22 cellular contexts compared by ENCODE assay signal in genomic region chr5:84130006-84130580, GRCh38.
A peak's percentile ranks its signal among the peaks of the same experiment; 100 is the strongest.
DNase-seq lines count a peak whose midpoint lies in the region; ATAC-seq, FAIRE-seq and TF ChIP-seq lines count a peak whose summit lies in the region.
"Had no signal": no experiment of that assay in that cellular context is flagged by ENCODE, and none has a peak within 500 bp of the region (broad histone marks: within the 10 kb centered on the region; RNA-seq: fewer than 3 reads in every experiment).

No MANE protein-coding gene starts in this region.

- peak overlapping the region; percentile 45 for H3K27ac Mint-ChIP-seq in chondrocyte (ENCODE audit: unreplicated experiment)

- H3K27me3 Mint-ChIP-seq in chondrocyte (ENCODE audit: low read depth): no peaks in the 10 kb centered on the region

- no peak overlapping the region for H3K4me3 ChIP-seq in mammary epithelial cell (replicated peaks in 1 of 3; ENCODE audit: insufficient read depth in 1 of 3, low read depth in 2 of 3, low read length in 3 of 3)
- H3K4me3 ChIP-seq in breast epithelium: no peak overlapping the region
- H3K4me3 ChIP-seq: MG63, PC-9 had no signal

- peaks cover 9% of the 10 kb centered on the region for H3K9me3 Mint-ChIP-seq in chondrocyte (ENCODE audit: low read depth)

- H3K36me3 ChIP-seq in mammary epithelial cell (ENCODE audit: insufficient read depth, low read length): no peaks in the 10 kb centered on the region
- H3K36me3 ChIP-seq in breast epithelium: no peaks in the 10 kb centered on the region
- H3K36me3 ChIP-seq: MG63 had no signal

- no peak overlapping the region for H3K9ac ChIP-seq in mammary epithelial cell (ENCODE audit: insufficient read depth, low read length)

- intact Hi-C loops in mammary epithelial cell (cut with micrococcal nuclease): no loop called here
- intact Hi-C loops in breast epithelium (cut with DNase I; ENCODE audit: low total_unique reads): no loop called here

- H3K79me2 ChIP-seq in mammary epithelial cell (ENCODE audit: insufficient read depth, low read length): no peaks in the 10 kb centered on the region

- no peak for TF ChIP-seq POLR2A in breast epithelium (IDR thresholded peaks at IDR 0.05)

- CTCF ChIA-PET in mammary epithelial cell (lab: Charles Lee; ENCODE audit: low non-redundant PET): no interaction called here

- no peak overlapping the region for H2AFZ ChIP-seq in mammary epithelial cell (ENCODE audit: low read depth, low read length)
- H2AFZ ChIP-seq: PC-9 had no signal

- TF ChIP-seq CTCF in mammary epithelial cell (conservative IDR thresholded peaks at IDR 0.05 in 1 of 2, IDR thresholded peaks at IDR 0.05 in 1 of 2; ENCODE audit: extremely low read depth in 1 of 2, insufficient read depth in 1 of 2, low read depth in 1 of 2, low read length in 2 of 2) (no peak), breast epithelium (IDR thresholded peaks at IDR 0.05) (no peak), chondrocyte (IDR thresholded peaks at IDR 0.05) (no peak)

- dilution Hi-C loops in mammary epithelial cell (cut with HindIII; ENCODE audit: low sequenced_read_pairs): no loop called here

- H3K27me3 ChIP-seq in mammary epithelial cell (ENCODE audit: insufficient read depth, low read length): no peaks in the 10 kb centered on the region
- no peaks in the 10 kb centered on the region for H3K27me3 ChIP-seq in breast epithelium
- H3K27me3 ChIP-seq: MG63 had no signal

- no TSS peak for BruUV-seq in mammary epithelial cell (replicated peaks; lab: Mats Ljungman, UMichigan)

- DNase-seq in mammary epithelial cell (peak; percentile 16), breast epithelium (ENCODE audit: low spot score in 2 of 2) (no peak), chondrocyte (ENCODE audit: low spot score) (no peak), kidney glomerular epithelial cell (lab: John Stamatoyannopoulos, UW) (no peak), left lobe of liver (ENCODE audit: low spot score) (no peak)
- DNase-seq: 8988T, C1 segment of cervical spinal cord, DMS 273 treated with DMSO at 0.1 percent for 48 hours, GDM1, GOT3, KBM-7, MG63, NCI-H1092, NCI-H146, NCI-H2081, NCI-H774, PC-9 had no signal

- H3K9me3 ChIP-seq in mammary epithelial cell (replicated peaks; ENCODE audit: insufficient read depth, low read length): no peaks in the 10 kb centered on the region
- no peaks in the 10 kb centered on the region for H3K9me3 ChIP-seq in breast epithelium
- H3K9me3 ChIP-seq: MG63 had no signal

- H3K4me1 ChIP-seq in mammary epithelial cell (ENCODE audit: insufficient read depth, low read length): no peaks in the 10 kb centered on the region
- no peaks in the 10 kb centered on the region for H3K4me1 ChIP-seq in breast epithelium

- H3K36me3 Mint-ChIP-seq in chondrocyte (ENCODE audit: low read depth): peaks cover 20% of the 10 kb centered on the region

- in situ Hi-C loops in mammary epithelial cell (cut with MboI; ENCODE audit: low sequenced_read_pairs in 2 of 2): no loop called here

- ATAC-seq in GM18867 (IDR thresholded peaks at IDR 0.05; ENCODE audit: unreplicated experiment) (no peak), GM18873 (IDR thresholded peaks at IDR 0.05; ENCODE audit: low FRiP score, unreplicated experiment) (no peak), left lobe of liver (no peak)

- no peaks in the 10 kb centered on the region for H4K20me1 ChIP-seq in mammary epithelial cell (ENCODE audit: insufficient read depth, low read length)

- no peak overlapping the region for H3K4me3 Mint-ChIP-seq in chondrocyte (ENCODE audit: unreplicated experiment)

- H3K27ac ChIP-seq in mammary epithelial cell (ENCODE audit: insufficient read depth, low read depth, low read length) (no peak overlapping the region), breast epithelium (no peak overlapping the region)
- H3K27ac ChIP-seq: PC-9 had no signal

- 29% methylated on average over 3 of the region's 3 CpGs for WGBS in mammary epithelial cell (ENCODE audit: low coverage, missing lambda C conversion rate)

- peak; percentile 38 for FAIRE-seq in islet of Langerhans (lab: Jason Lieb, UNC)
- FAIRE-seq: GM12891, GM18507 had no signal

- H3K4me1 Mint-ChIP-seq in chondrocyte (ENCODE audit: low read depth): peaks cover 10% of the 10 kb centered on the region

- H3K4me2 ChIP-seq in mammary epithelial cell (ENCODE audit: insufficient read depth, low read depth, low read length): no peak overlapping the region
- H3K4me2 ChIP-seq: PC-9 had no signal
